ENCODE assay signal across 19 cellular contexts in the genomic region with DNA sequence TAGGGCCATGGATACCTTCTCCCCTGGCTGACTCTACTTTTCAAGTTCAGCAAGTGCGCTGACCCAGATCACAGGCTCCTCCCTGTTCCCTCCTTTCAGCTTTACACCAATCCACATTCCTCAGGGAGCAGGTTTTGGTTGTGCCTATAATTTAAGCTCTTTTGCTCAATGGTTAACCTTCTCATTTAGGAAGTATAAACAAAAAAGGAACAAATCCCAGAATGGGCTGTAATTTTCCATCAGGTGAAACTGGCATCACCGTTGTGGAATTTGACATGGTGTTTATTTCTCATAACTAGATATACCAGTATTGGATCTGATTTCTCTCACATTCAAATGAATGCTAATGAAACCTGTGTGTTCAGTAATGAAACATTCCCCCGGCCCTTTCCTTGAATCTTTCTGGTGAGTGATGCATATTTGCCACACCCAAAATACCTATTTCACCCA. TPM values are rescaled to one million over a fixed set of nuclear protein-coding genes. Genes with fewer than 3 reads are reported as not detected.
DNase-seq lines count a peak whose midpoint lies in the region; ATAC-seq and TF ChIP-seq lines count a peak whose summit lies in the region.
"Had no signal": no experiment of that assay in that cellular context is flagged by ENCODE, and none has a peak within 500 bp of the region (broad histone marks: within the 10 kb centered on the region; RNA-seq: fewer than 3 reads in every experiment).

No MANE protein-coding gene starts in this region.

- no peak overlapping the region for H3K56ac ChIP-seq in mesendoderm (ENCODE audit: low read length)

- no peak overlapping the region for H4K5ac ChIP-seq in mesendoderm (ENCODE audit: low read length)

- peaks cover 61% of the 10 kb centered on the region in 2 donors for H3K4me1 Mint-ChIP-seq in natural killer cell
- H3K4me1 Mint-ChIP-seq in natural killer cell treated with Interleukin-12 subunit alpha and Interleukin-12 subunit beta and Interleukin-15 and Interleukin-18, amount 100 ng/mL, for 72 hours (ENCODE audit: low read depth in 2 of 2), result peaks cover 33 to 36% of the 10 kb centered on the region in 2 donors

- H3K9ac ChIP-seq in mesendoderm (ENCODE audit: low read length), result no peak overlapping the region

- no peaks in the 10 kb centered on the region for H3K36me3 Mint-ChIP-seq in natural killer cell
- no peaks in the 10 kb centered on the region for H3K36me3 Mint-ChIP-seq in natural killer cell treated with Interleukin-12 subunit alpha and Interleukin-12 subunit beta and Interleukin-15 and Interleukin-18, amount 100 ng/mL, for 72 hours

- intact Hi-C loops in natural killer cell (cut with micrococcal nuclease), result no loop called here
- intact Hi-C loops in ascending aorta (cut with DNase I), result no loop called here

- DNase-seq in natural killer cell (no peak), epithelial cell of esophagus (ENCODE audit: low read depth) (peak; percentile 92), mesendoderm (peak; percentile 60), ascending aorta (ENCODE audit: low spot score in 2 of 2) (no peak), NCI-H1694 (lab: John Stamatoyannopoulos, UW) (no peak), NCI-H748 treated with DMSO at 0.1 percent for 48 hours (lab: John Stamatoyannopoulos, UW) (no peak)
- DNase-seq in natural killer cell treated with Interleukin-12 subunit alpha and Interleukin-12 subunit beta and Interleukin-15 and Interleukin-18, amount 100 ng/mL, for 72 hours (ENCODE audit: low spot score), result no peak
- DNase-seq: activated gamma-delta T cell; CD8-positive, alpha-beta memory T cell; EL; glutamatergic neuron; NCI-H1092; NCI-H526 treated with DMSO at 0.1 percent for 48 hours; spleen; SW 1271; WERI-Rb-1 had no signal

- no peak overlapping the region for H4K8ac ChIP-seq in mesendoderm (ENCODE audit: low read depth, low read length)

- no peaks in the 10 kb centered on the region for H3K27me3 Mint-ChIP-seq in natural killer cell (ENCODE audit: low read depth in 2 of 2)
- no peaks in the 10 kb centered on the region for H3K27me3 Mint-ChIP-seq in natural killer cell treated with Interleukin-12 subunit alpha and Interleukin-12 subunit beta and Interleukin-15 and Interleukin-18, amount 100 ng/mL, for 72 hours
- H3K27me3 Mint-ChIP-seq: CD8-positive, alpha-beta memory T cell; stimulated activated memory B cell treated with anti-CD40 and anti-IgM and Interleukin-4, amounts not matched to agents 10 μg/mL and 1 μg/mL and 100 μg/mL, for 72 hours had no signal

- H3K4me2 ChIP-seq in mesendoderm (ENCODE audit: low read length), result no peak overlapping the region

- H3K4ac ChIP-seq in mesendoderm (ENCODE audit: low read depth, low read length), result no peak overlapping the region

- H3K18ac ChIP-seq in mesendoderm (ENCODE audit: low read length), result no peak overlapping the region

- no peaks in the 10 kb centered on the region for H3K9me3 ChIP-seq in ascending aorta
- H3K9me3 ChIP-seq: spleen had no signal

- H3K27ac Mint-ChIP-seq in natural killer cell, result peak overlapping the region; percentile 13 to 16
- H3K27ac Mint-ChIP-seq in natural killer cell treated with Interleukin-12 subunit alpha and Interleukin-12 subunit beta and Interleukin-15 and Interleukin-18, amount 100 ng/mL, for 72 hours, result no peak overlapping the region
- H3K27ac Mint-ChIP-seq: stimulated activated memory B cell treated with anti-CD40 and anti-IgM and Interleukin-4, amounts not matched to agents 10 μg/mL and 1 μg/mL and 100 μg/mL, for 72 hours had no signal

- H3K4me1 ChIP-seq in mesendoderm (ENCODE audit: control insufficient read depth, low read depth, low read length), result peaks cover 7% of the 10 kb centered on the region
- H3K4me1 ChIP-seq in ascending aorta, result peaks cover 0 to 21% of the 10 kb centered on the region in 2 donors

- H2BK120ac ChIP-seq in mesendoderm (ENCODE audit: low read depth, low read length), result no peak overlapping the region

- ATAC-seq in natural killer cell (no peak), GM21528 (IDR thresholded peaks at IDR 0.05; ENCODE audit: low FRiP score, unreplicated experiment) (no peak)
- ATAC-seq in natural killer cell treated with Interleukin-12 subunit alpha and Interleukin-12 subunit beta and Interleukin-15 and Interleukin-18, amount 100 ng/mL, for 72 hours, result no peak
- ATAC-seq: stimulated activated memory B cell treated with anti-CD40 and anti-IgM and Interleukin-4, amounts not matched to agents 10 μg/mL and 1 μg/mL and 100 μg/mL, for 72 hours had no signal

- no peak overlapping the region for H3K23ac ChIP-seq in mesendoderm (ENCODE audit: low read length)

- peaks cover 29% of the 10 kb centered on the region for H3K79me2 ChIP-seq in mesendoderm (ENCODE audit: control insufficient read depth, insufficient read depth, low read length)

- TF ChIP-seq CTCF in natural killer cell (IDR thresholded peaks at IDR 0.05) (no peak), epithelial cell of esophagus (IDR thresholded peaks at IDR 0.05; ENCODE audit: insufficient read depth, low read depth, low read length, missing control alignments) (no peak), ascending aorta (IDR thresholded peaks at IDR 0.05) (no peak)

- no peaks in the 10 kb centered on the region for H3K27me3 ChIP-seq in mesendoderm (ENCODE audit: insufficient read depth, low read length, poor library complexity)
- no peaks in the 10 kb centered on the region for H3K27me3 ChIP-seq in ascending aorta
- H3K27me3 ChIP-seq: spleen had no signal

- no peak overlapping the region for H2AK5ac ChIP-seq in mesendoderm (ENCODE audit: low read length)

- no peaks in the 10 kb centered on the region for H3K9me3 Mint-ChIP-seq in natural killer cell
- H3K9me3 Mint-ChIP-seq in natural killer cell treated with Interleukin-12 subunit alpha and Interleukin-12 subunit beta and Interleukin-15 and Interleukin-18, amount 100 ng/mL, for 72 hours, result no peaks in the 10 kb centered on the region
- H3K9me3 Mint-ChIP-seq: CD8-positive, alpha-beta memory T cell; stimulated activated memory B cell treated with anti-CD40 and anti-IgM and Interleukin-4, amounts not matched to agents 10 μg/mL and 1 μg/mL and 100 μg/mL, for 72 hours had no signal

- H3K36me3 ChIP-seq in mesendoderm (ENCODE audit: control insufficient read depth, insufficient read depth, low read length), result no peaks in the 10 kb centered on the region
- no peaks in the 10 kb centered on the region for H3K36me3 ChIP-seq in ascending aorta
- H3K36me3 ChIP-seq: WERI-Rb-1 had no signal

- no peak overlapping the region for H3K4me3 ChIP-seq in epithelial cell of esophagus (ENCODE audit: low read length)
- H3K4me3 ChIP-seq in mesendoderm (ENCODE audit: low read length), result no peak overlapping the region
- H3K4me3 ChIP-seq in ascending aorta, result no peak overlapping the region
- H3K4me3 ChIP-seq: spleen had no signal

- no peak overlapping the region for H3K4me3 Mint-ChIP-seq in natural killer cell
- H3K4me3 Mint-ChIP-seq in natural killer cell treated with Interleukin-12 subunit alpha and Interleukin-12 subunit beta and Interleukin-15 and Interleukin-18, amount 100 ng/mL, for 72 hours, result no peak overlapping the region
- H3K4me3 Mint-ChIP-seq: CD8-positive, alpha-beta memory T cell; stimulated activated memory B cell treated with anti-CD40 and anti-IgM and Interleukin-4, amounts not matched to agents 10 μg/mL and 1 μg/mL and 100 μg/mL, for 72 hours had no signal

- no CpG with 5 or more reads among the region's 3 CpGs for WGBS in mesendoderm (ENCODE audit: extremely low coverage, insufficient coverage, low lambda C conversion rate)

- no peak overlapping the region for H2BK15ac ChIP-seq in mesendoderm (replicated peaks; ENCODE audit: low read depth)

- H2BK5ac ChIP-seq in mesendoderm (ENCODE audit: low read length), result no peak overlapping the region

- H3K27ac ChIP-seq in mesendoderm (ENCODE audit: low read depth, low read length), result no peak overlapping the region
- H3K27ac ChIP-seq in ascending aorta, result peak overlapping the region in 1 of 2 donors; percentile 27
- H3K27ac ChIP-seq: HL-60, spleen, WERI-Rb-1 had no signal

- peaks cover 13% of the 10 kb centered on the region for H3K79me1 ChIP-seq in mesendoderm (ENCODE audit: low read length)

RNA-seq across cellular contexts. Expression of a gene that starts 13.6 kb away (rescaled TPM):
- total RNA-seq in natural killer cell (10 to 100 TPM; 43.1 to 49.9 (median 43.4) TPM), ascending aorta (4.3 TPM)
- 10 to 100 TPM; 25.3 to 36.0 TPM for total RNA-seq in natural killer cell treated with Interleukin-12 subunit alpha and Interleukin-12 subunit beta and Interleukin-15 and Interleukin-18, amount 100 ng/mL, for 72 hours
- 27.2 TPM for polyA plus RNA-seq in mesendoderm (2013, experiment 1 of 2)
- 28.7 TPM for polyA plus RNA-seq in mesendoderm (2013, experiment 2 of 2)

Comparison
In these comparisons a context has a peak if more than half of its experiments do, and no peak if none do; other contexts are left out.
1. H3K27ac Mint-ChIP-seq: peak in natural killer cell (2 of 2); none in natural killer cell treated with Interleukin-12 subunit alpha and Interleukin-12 subunit beta and Interleukin-15 and Interleukin-18, amount 100 ng/mL, for 72 hours (0 of 2).
2. DNase-seq: peak in epithelial cell of esophagus (single experiment) and mesendoderm (single experiment); none in natural killer cell (single experiment), natural killer cell treated with Interleukin-12 subunit alpha and Interleukin-12 subunit beta and Interleukin-15 and Interleukin-18, amount 100 ng/mL, for 72 hours (single experiment), ascending aorta (0 of 2), NCI-H1694 (single experiment) and NCI-H748 treated with DMSO at 0.1 percent for 48 hours (single experiment).